Comparison of ENCODE assay signal across 31 cellular contexts in the genomic region with DNA sequence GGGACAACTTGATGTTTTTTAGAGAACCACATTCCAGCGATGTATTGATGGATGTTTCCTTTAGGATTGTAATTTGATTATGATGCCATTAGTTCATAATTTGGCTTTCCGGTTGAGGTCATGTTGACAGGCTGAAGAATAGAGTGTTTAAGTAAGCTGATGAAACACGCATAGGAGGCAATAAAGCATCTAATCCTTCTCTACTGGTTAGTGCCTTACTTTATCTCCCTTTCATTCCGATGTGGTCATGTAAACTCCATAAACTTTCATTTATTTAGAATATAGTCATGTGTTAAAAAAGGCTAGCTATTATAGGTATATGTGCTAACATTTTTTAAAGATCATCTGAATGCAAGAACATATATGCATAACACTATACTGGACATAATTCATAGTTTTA. TPM values are rescaled to one million over a fixed set of nuclear protein-coding genes. Genes with fewer than 3 reads are reported as not detected.
"Had no signal": no experiment of that assay in that cellular context is flagged by ENCODE, and none has a peak within 500 bp of the region (broad histone marks: within the 10 kb centered on the region; RNA-seq: fewer than 3 reads in every experiment).

No MANE protein-coding gene starts in this region.

- H3K27ac Mint-ChIP-seq: naive thymus-derived CD8-positive, alpha-beta T cell; natural killer cell treated with Interleukin-12 subunit alpha and Interleukin-12 subunit beta and Interleukin-15 and Interleukin-18, amount 100 ng/mL, for 72 hours; nephron progenitor cell; progenitor cell of endocrine pancreas; stimulated activated effector memory CD8-positive, alpha-beta T cell treated with anti-CD3 and anti-CD28 coated beads, Interleukin-12 subunit alpha, Interleukin-12 subunit beta, amount 100 ng/mL, for 72 hours; stimulated activated naive CD8-positive, alpha-beta T cell treated with anti-CD3 and anti-CD28 coated beads, Interleukin-15, amount 100 ng/mL, for 72 hours; type B pancreatic cell had no signal

- H3K4me1 Mint-ChIP-seq: naive thymus-derived CD8-positive, alpha-beta T cell; nephron progenitor cell; neural crest cell; stimulated activated effector memory CD8-positive, alpha-beta T cell treated with anti-CD3 and anti-CD28 coated beads, Interleukin-12 subunit alpha, Interleukin-12 subunit beta, amount 100 ng/mL, for 72 hours; stimulated activated naive CD8-positive, alpha-beta T cell treated with anti-CD3 and anti-CD28 coated beads, Interleukin-15, amount 100 ng/mL, for 72 hours had no signal

- FAIRE-seq: small intestine had no signal

- DNase-seq: naive thymus-derived CD8-positive, alpha-beta T cell; nephron progenitor cell; nucleus accumbens; ovary; posterior cingulate gyrus; psoas muscle; right cardiac atrium; right lobe of liver; sigmoid colon; small intestine; stimulated activated CD4-positive, alpha-beta T cell treated with anti-CD3 and anti-CD28 coated beads, Interleukin-15, amount 100 ng/mL, for 24 hours; stimulated activated CD4-positive, alpha-beta T cell treated with anti-CD3 and anti-CD28 coated beads, Interleukin-2, amount 100 ng/mL, for 24 hours; stimulated activated CD4-positive, alpha-beta T cell treated with anti-CD3 and anti-CD28 coated beads, Interleukin-2, amount 100 ng/mL, for 48 hours; stimulated activated CD4-positive, alpha-beta T cell treated with anti-CD3 and anti-CD28 coated beads, Interleukin-4, amount 100 ng/mL, for 24 hours; stimulated activated naive CD4-positive, alpha-beta T cell; stimulated activated naive CD8-positive, alpha-beta T cell treated with anti-CD3 and anti-CD28 coated beads, Interleukin-15, amount 100 ng/mL, for 72 hours; stimulated activated naive CD8-positive, alpha-beta T cell treated with anti-CD3 and anti-CD28 coated beads, Interleukin-15, Interleukin-2, amounts not matched to agents 100 U/mL and 50 U/mL, for 24 hours; substantia nigra; testis; tibial artery; transverse colon; upper lobe of right lung; uterus had no signal

- H3K27me3 Mint-ChIP-seq: naive thymus-derived CD8-positive, alpha-beta T cell; natural killer cell treated with Interleukin-12 subunit alpha and Interleukin-12 subunit beta and Interleukin-15 and Interleukin-18, amount 100 ng/mL, for 72 hours; progenitor cell of endocrine pancreas; stimulated activated naive CD8-positive, alpha-beta T cell treated with anti-CD3 and anti-CD28 coated beads, Interleukin-15, amount 100 ng/mL, for 72 hours had no signal

- H3K36me3 ChIP-seq: neutrophil, ovary, right lobe of liver, sigmoid colon, suprapubic skin, tibial artery, transverse colon, upper lobe of right lung, uterus had no signal

- H3K4me1 ChIP-seq: parathyroid adenoma, psoas muscle, right lobe of liver, suprapubic skin, testis, tibial artery, transverse colon, upper lobe of right lung, uterus had no signal

- H3K4me3 Mint-ChIP-seq: naive thymus-derived CD8-positive, alpha-beta T cell; natural killer cell treated with Interleukin-12 subunit alpha and Interleukin-12 subunit beta and Interleukin-15 and Interleukin-18, amount 100 ng/mL, for 72 hours; nephron progenitor cell; neural crest cell; stimulated activated effector memory CD8-positive, alpha-beta T cell treated with anti-CD3 and anti-CD28 coated beads, Interleukin-12 subunit alpha, Interleukin-12 subunit beta, amount 100 ng/mL, for 72 hours; stimulated activated naive CD8-positive, alpha-beta T cell treated with anti-CD3 and anti-CD28 coated beads, Interleukin-15, amount 100 ng/mL, for 72 hours; type B pancreatic cell had no signal

- H3K4me3 ChIP-seq: ovary, psoas muscle, right lobe of liver, sigmoid colon, suprapubic skin, testis, tibial artery, transverse colon, upper lobe of right lung, uterus had no signal

- H3K36me3 Mint-ChIP-seq: naive thymus-derived CD8-positive, alpha-beta T cell; natural killer cell treated with Interleukin-12 subunit alpha and Interleukin-12 subunit beta and Interleukin-15 and Interleukin-18, amount 100 ng/mL, for 72 hours; stimulated activated effector memory CD8-positive, alpha-beta T cell treated with anti-CD3 and anti-CD28 coated beads, Interleukin-12 subunit alpha, Interleukin-12 subunit beta, amount 100 ng/mL, for 72 hours; type B pancreatic cell had no signal

- H3K27ac ChIP-seq: neutrophil, ovary, parathyroid adenoma, psoas muscle, right lobe of liver, sigmoid colon, suprapubic skin, testis, tibial artery, transverse colon, upper lobe of right lung, uterus had no signal

- ATAC-seq: naive thymus-derived CD8-positive, alpha-beta T cell; natural killer cell treated with Interleukin-12 subunit alpha and Interleukin-12 subunit beta and Interleukin-15 and Interleukin-18, amount 100 ng/mL, for 72 hours; psoas muscle; right cardiac atrium; right lobe of liver; stimulated activated effector memory CD8-positive, alpha-beta T cell treated with anti-CD3 and anti-CD28 coated beads, Interleukin-12 subunit alpha, Interleukin-12 subunit beta, amount 100 ng/mL, for 72 hours; stimulated activated naive CD8-positive, alpha-beta T cell treated with anti-CD3 and anti-CD28 coated beads, Interleukin-15, amount 100 ng/mL, for 72 hours; stimulated activated naive CD8-positive, alpha-beta T cell treated with anti-CD3 and anti-CD28 coated beads, Interleukin-15, Interleukin-2, amounts not matched to agents 100 U/mL and 50 U/mL, for 24 hours; upper lobe of right lung had no signal

- H3K9me3 ChIP-seq: neutrophil, ovary, psoas muscle, right lobe of liver, suprapubic skin, testis, tibial artery, transverse colon, upper lobe of right lung, uterus had no signal

- H3K9me3 Mint-ChIP-seq: naive thymus-derived CD8-positive, alpha-beta T cell; natural killer cell treated with Interleukin-12 subunit alpha and Interleukin-12 subunit beta and Interleukin-15 and Interleukin-18, amount 100 ng/mL, for 72 hours; stimulated activated effector memory CD8-positive, alpha-beta T cell treated with anti-CD3 and anti-CD28 coated beads, Interleukin-12 subunit alpha, Interleukin-12 subunit beta, amount 100 ng/mL, for 72 hours; stimulated activated naive CD8-positive, alpha-beta T cell treated with anti-CD3 and anti-CD28 coated beads, Interleukin-15, amount 100 ng/mL, for 72 hours; type B pancreatic cell had no signal

RNA-seq across cellular contexts. Expression of a gene that starts 15.0 kb away (rescaled TPM):
- total RNA-seq: naive thymus-derived CD8-positive, alpha-beta T cell; natural killer cell treated with Interleukin-12 subunit alpha and Interleukin-12 subunit beta and Interleukin-15 and Interleukin-18, amount 100 ng/mL, for 72 hours had no signal
